ENCODE assay signal across 11 cellular contexts in the genomic region with DNA sequence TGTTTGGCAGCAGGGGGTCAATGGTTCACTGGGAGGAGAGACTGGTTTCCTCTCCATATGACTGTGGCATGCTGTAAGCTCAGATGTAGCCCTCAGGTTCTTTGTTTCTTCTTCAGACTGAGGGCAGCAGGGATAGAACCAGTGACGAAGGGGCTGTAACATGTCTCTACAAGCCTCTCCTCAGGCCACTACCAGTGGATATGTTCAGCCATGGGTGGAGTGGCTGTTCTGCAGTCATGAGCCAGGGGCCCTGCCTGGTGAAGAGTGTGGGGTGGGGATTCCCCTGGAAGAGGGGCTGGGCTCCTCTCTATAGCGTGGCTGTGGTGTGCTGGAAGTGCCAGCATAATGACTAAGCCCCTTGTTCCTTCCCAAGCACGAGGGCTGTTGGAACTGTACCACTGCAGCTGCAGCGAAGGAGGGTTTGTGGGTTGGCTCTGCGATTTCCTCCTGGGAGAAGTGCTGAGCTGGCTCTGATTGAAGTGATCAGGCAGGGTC. TPM values are rescaled to one million over a fixed set of nuclear protein-coding genes. Genes with fewer than 3 reads are reported as not detected.
DNase-seq lines count a peak whose midpoint lies in the region; ATAC-seq, FAIRE-seq and TF ChIP-seq lines count a peak whose summit lies in the region.
"Had no signal": no experiment of that assay in that cellular context is flagged by ENCODE, and none has a peak within 500 bp of the region (broad histone marks: within the 10 kb centered on the region; RNA-seq: fewer than 3 reads in every experiment).

No MANE protein-coding gene starts in this region.

- no peaks in the 10 kb centered on the region for H3K9me3 Mint-ChIP-seq in activated CD4-positive, alpha-beta T cell treated with anti-CD3 and anti-CD28 coated beads for 36 hours (ENCODE audit: low read depth)
- peaks cover 5% of the 10 kb centered on the region for H3K9me3 Mint-ChIP-seq in neural progenitor cell
- H3K9me3 Mint-ChIP-seq in CD4-positive, alpha-beta T cell: no peaks in the 10 kb centered on the region
- H3K9me3 Mint-ChIP-seq: CD4-positive, CD25-positive, alpha-beta regulatory T cell had no signal

- H3K4me1 ChIP-seq in neural progenitor cell: no peaks in the 10 kb centered on the region

- no peak overlapping the region for H3K27ac ChIP-seq in neural progenitor cell
- H3K27ac ChIP-seq in CD4-positive, alpha-beta T cell (ENCODE audit: low read depth, low read length): no peak overlapping the region

- peak; percentile 83 for FAIRE-seq in bronchial epithelial cell (lab: Jason Lieb, UNC)
- FAIRE-seq: TTC549 had no signal

- intact Hi-C loops in activated CD4-positive, alpha-beta T cell treated with anti-CD3 and anti-CD28 coated beads for 36 hours (cut with DNase I, micrococcal nuclease): loop anchor here (1.0 to 10.0 kb wide), 4 partner anchors 63 to 342 kb away; a partner anchor contains a TSS
- intact Hi-C loops in CD4-positive, alpha-beta T cell (cut with DNase I, micrococcal nuclease): loop anchor here (2.0 to 10.0 kb wide), 4 partner anchors 63 to 341 kb away; a partner anchor contains a TSS

- peak; percentile 84 for ATAC-seq in activated CD4-positive, alpha-beta T cell treated with anti-CD3 and anti-CD28 coated beads for 36 hours
- peak; percentile 30 for ATAC-seq in HG03175 (IDR thresholded peaks at IDR 0.05; ENCODE audit: unreplicated experiment)
- no peak for ATAC-seq in CD4-positive, alpha-beta T cell (ENCODE audit: poor library complexity)

- no peak overlapping the region for H3K27ac Mint-ChIP-seq in activated CD4-positive, alpha-beta T cell treated with anti-CD3 and anti-CD28 coated beads for 36 hours
- H3K27ac Mint-ChIP-seq in neural progenitor cell: peak overlapping the region; percentile 22
- no peak overlapping the region for H3K27ac Mint-ChIP-seq in CD4-positive, alpha-beta T cell

- TF ChIP-seq CTCF in bronchial epithelial cell (IDR thresholded peaks at IDR 0.05; ENCODE audit: insufficient read depth, low read length, severe bottlenecking): no peak
- TF ChIP-seq CTCF in neural progenitor cell (IDR thresholded peaks at IDR 0.05): no peak
- no peak for TF ChIP-seq CTCF in CD4-positive, alpha-beta T cell (IDR thresholded peaks at IDR 0.05)

- H3K4me1 Mint-ChIP-seq in activated CD4-positive, alpha-beta T cell treated with anti-CD3 and anti-CD28 coated beads for 36 hours: peaks cover 14% of the 10 kb centered on the region
- H3K4me1 Mint-ChIP-seq in neural progenitor cell: no peaks in the 10 kb centered on the region
- peaks cover 14% of the 10 kb centered on the region for H3K4me1 Mint-ChIP-seq in CD4-positive, alpha-beta T cell (ENCODE audit: low read depth)

- H3K4me3 Mint-ChIP-seq in activated CD4-positive, alpha-beta T cell treated with anti-CD3 and anti-CD28 coated beads for 36 hours: no peak overlapping the region
- H3K4me3 Mint-ChIP-seq in neural progenitor cell: peak overlapping the region; percentile 16
- H3K4me3 Mint-ChIP-seq in CD4-positive, alpha-beta T cell: no peak overlapping the region
- H3K4me3 Mint-ChIP-seq: neural crest cell had no signal

- H3K4me2 ChIP-seq in neural progenitor cell: no peak overlapping the region

- H3K36me3 ChIP-seq in bronchial epithelial cell (ENCODE audit: control insufficient read depth, insufficient read depth, low read length) (no peaks in the 10 kb centered on the region), neural progenitor cell (no peaks in the 10 kb centered on the region)

- no peaks in the 10 kb centered on the region for H3K9me3 ChIP-seq in neural progenitor cell (ENCODE audit: low read depth)
- H3K9me3 ChIP-seq in CD4-positive, alpha-beta T cell (ENCODE audit: control insufficient read depth, low read length): no peaks in the 10 kb centered on the region

- H3K27me3 ChIP-seq in bronchial epithelial cell (ENCODE audit: control insufficient read depth, insufficient read depth, low read length) (no peaks in the 10 kb centered on the region), neural progenitor cell (no peaks in the 10 kb centered on the region)
- no peaks in the 10 kb centered on the region for H3K27me3 ChIP-seq in CD4-positive, alpha-beta T cell (ENCODE audit: control insufficient read depth, insufficient read depth, low read length)

- H3K79me2 ChIP-seq in neural progenitor cell (ENCODE audit: low read depth): no peaks in the 10 kb centered on the region

- peak overlapping the region; percentile 95 for H2AFZ ChIP-seq in neural progenitor cell (replicated peaks)

- H3K4me3 ChIP-seq in bronchial epithelial cell (ENCODE audit: low read depth, low read length) (no peak overlapping the region), neural progenitor cell (no peak overlapping the region)

- H3F3A ChIP-seq in neural progenitor cell (ENCODE audit: low read depth): no peaks in the 10 kb centered on the region

- H4K20me1 ChIP-seq in neural progenitor cell (ENCODE audit: low read depth): no peaks in the 10 kb centered on the region

- DNase-seq in activated CD4-positive, alpha-beta T cell treated with anti-CD3 and anti-CD28 coated beads for 36 hours: peak; percentile 45
- DNase-seq in activated CD4-positive, alpha-beta T cell treated with anti-CD3 and anti-CD28 coated beads for 4 hours: no peak
- peak; percentile 97 for DNase-seq in bronchial epithelial cell (ENCODE audit: low read depth)
- DNase-seq in neural progenitor cell (ENCODE audit: low spot score): no peak
- DNase-seq in CD4-positive, alpha-beta T cell: no peak
- no peak for DNase-seq in DMS153 (lab: John Stamatoyannopoulos, UW)
- DNase-seq in NCI-H82 treated with DMSO at 0.1 percent for 48 hours (lab: John Stamatoyannopoulos, UW; ENCODE audit: unreplicated experiment): no peak
- DNase-seq: CD4-positive, CD25-positive, alpha-beta regulatory T cell had no signal

- H3K27me3 Mint-ChIP-seq in activated CD4-positive, alpha-beta T cell treated with anti-CD3 and anti-CD28 coated beads for 36 hours: no peaks in the 10 kb centered on the region
- H3K27me3 Mint-ChIP-seq in neural progenitor cell (ENCODE audit: insufficient read depth, low read depth): no peaks in the 10 kb centered on the region
- no peaks in the 10 kb centered on the region for H3K27me3 Mint-ChIP-seq in CD4-positive, alpha-beta T cell

- H3K36me3 Mint-ChIP-seq in activated CD4-positive, alpha-beta T cell treated with anti-CD3 and anti-CD28 coated beads for 36 hours (ENCODE audit: low read depth): no peaks in the 10 kb centered on the region
- H3K36me3 Mint-ChIP-seq in neural progenitor cell: no peaks in the 10 kb centered on the region
- H3K36me3 Mint-ChIP-seq in CD4-positive, alpha-beta T cell (ENCODE audit: low read depth): no peaks in the 10 kb centered on the region
- H3K36me3 Mint-ChIP-seq: CD4-positive, CD25-positive, alpha-beta regulatory T cell had no signal

- H3K9ac ChIP-seq in neural progenitor cell: no peak overlapping the region

- CTCF ChIA-PET in activated CD4-positive, alpha-beta T cell treated with anti-CD3 and anti-CD28 coated beads for 36 hours (lab: Charles Lee): interaction anchor here (0.6 to 1.8 kb wide), 8 partner anchors 13 to 1973 kb away, joined by 3 to 6 read pairs (median 4); no protein-coding TSS in a partner anchor
- CTCF ChIA-PET in CD4-positive, alpha-beta T cell (lab: Charles Lee): interaction anchor here (1.5 to 1.6 kb wide), 2 partner anchors 234 to 342 kb away, joined by 5 to 6 read pairs; no protein-coding TSS in a partner anchor

- POLR2A ChIA-PET in activated CD4-positive, alpha-beta T cell treated with anti-CD3 and anti-CD28 coated beads for 36 hours (lab: Charles Lee): no interaction called here
- POLR2A ChIA-PET in CD4-positive, alpha-beta T cell (lab: Charles Lee): interaction anchor here (0.6 to 1.3 kb wide), 3 partner anchors 10 to 234 kb away, joined by 3 to 4 read pairs (median 3); no protein-coding TSS in a partner anchor

RNA-seq across cellular contexts. Expression of a gene that starts 55.8 kb away (rescaled TPM):
- 10 to 100 TPM; 33.5 to 52.1 TPM for total RNA-seq in activated CD4-positive, alpha-beta T cell treated with anti-CD3 and anti-CD28 coated beads for 36 hours
- total RNA-seq in bronchial epithelial cell (26.6 and 46.3 TPM in 2 replicates), neural progenitor cell (ENCODE audit: low replicate concordance) (32.5 and 38.2 TPM in 2 replicates)
- total RNA-seq in CD4-positive, alpha-beta T cell: 1 to 10 TPM; 5.5 to 7.0 TPM

Comparison
In these comparisons a context has a peak if more than half of its experiments do, and no peak if none do; other contexts are left out.
1. DNase-seq: peak in activated CD4-positive, alpha-beta T cell treated with anti-CD3 and anti-CD28 coated beads for 36 hours (single experiment) and bronchial epithelial cell (single experiment); none in activated CD4-positive, alpha-beta T cell treated with anti-CD3 and anti-CD28 coated beads for 4 hours (0 of 2), neural progenitor cell (single experiment), CD4-positive, alpha-beta T cell (0 of 10), DMS153 (single experiment) and NCI-H82 treated with DMSO at 0.1 percent for 48 hours (single experiment).